Comparison of ENCODE assay signal across 16 cellular contexts in the genomic region with DNA sequence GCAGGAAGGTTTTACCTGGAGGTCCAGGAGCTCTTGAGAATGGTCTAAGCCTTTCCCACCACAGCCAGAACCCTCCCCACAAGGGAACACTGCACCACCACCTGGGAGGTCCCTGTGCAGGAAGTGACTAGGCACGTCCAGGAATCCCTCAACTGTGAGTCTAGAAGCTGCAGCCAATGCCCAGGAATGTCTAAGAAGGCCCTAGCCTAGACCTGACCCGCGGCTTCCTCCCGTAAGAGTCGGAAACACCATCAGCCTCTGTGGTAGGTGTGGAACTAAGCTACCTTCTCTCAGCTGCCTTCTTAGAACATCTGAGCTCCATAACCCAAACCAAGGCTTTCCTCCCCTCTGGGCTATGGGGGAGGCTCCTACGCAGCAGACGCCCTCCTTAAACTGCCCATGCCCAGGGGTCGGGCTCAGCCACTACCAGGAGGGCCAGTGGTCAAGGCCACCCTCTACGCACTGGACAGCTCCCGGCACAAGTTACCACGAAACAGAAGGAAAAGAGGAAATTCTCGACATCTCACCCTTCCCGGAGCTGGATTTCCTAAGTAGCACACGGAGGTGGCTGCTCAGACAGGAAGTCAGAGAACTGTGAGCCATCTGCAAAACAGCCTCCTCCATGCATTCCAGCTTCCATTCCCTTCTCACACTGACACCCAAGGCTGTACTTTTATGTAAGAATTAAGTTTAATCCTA. TPM values are rescaled to one million over a fixed set of nuclear protein-coding genes. Genes with fewer than 3 reads are reported as not detected.
A peak's percentile ranks its signal among the peaks of the same experiment; 100 is the strongest.
DNase-seq lines count a peak whose midpoint lies in the region; ATAC-seq, FAIRE-seq and TF ChIP-seq lines count a peak whose summit lies in the region.
"Had no signal": no experiment of that assay in that cellular context is flagged by ENCODE, and none has a peak within 500 bp of the region (broad histone marks: within the 10 kb centered on the region; RNA-seq: fewer than 3 reads in every experiment).

No MANE protein-coding gene starts in this region.

- H2AK5ac ChIP-seq in IMR-90 (ENCODE audit: low read depth, low read length): no peak overlapping the region

- dilution Hi-C loops in IMR-90 (cut with HindIII; ENCODE audit: low sequenced_read_pairs, unreplicated experiment): no loop called here

- peaks cover 7% of the 10 kb centered on the region; the same call in 1 of the 2 replicates for H3K9me1 ChIP-seq in IMR-90 (ENCODE audit: insufficient read depth, low read length)
- no peaks in the 10 kb centered on the region for H3K9me1 ChIP-seq in K562 (ENCODE audit: control insufficient read depth, insufficient read depth, low read length)

- H3K4me2 ChIP-seq in IMR-90 (ENCODE audit: low read depth, low read length): no peak overlapping the region
- H3K4me2 ChIP-seq in K562 (ENCODE audit: insufficient read depth, low read length): no peak overlapping the region
- H3K4me2 ChIP-seq: KMS-11 had no signal

- CTCF ChIA-PET in IMR-90 (lab: Yijun Ruan, JAX) (no interaction called here), K562 (lab: Yijun Ruan, JAX; ENCODE audit: low intra/inter-chr PET ratio) (no interaction called here)

- no peak overlapping the region; the same call in 1 of the 2 replicates for H3K23ac ChIP-seq in IMR-90 (ENCODE audit: low read depth, low read length)

- TF ChIP-seq POLR2A in IMR-90 (IDR thresholded peaks at IDR 0.05; ENCODE audit: low read depth, low read length) (no peak), K562 (conservative IDR thresholded peaks at IDR 0.05) (no peak), thyroid gland (IDR thresholded peaks at IDR 0.05) (no peak)

- H3K9ac ChIP-seq in IMR-90 (ENCODE audit: low read depth, low read length) (no peak overlapping the region), K562 (ENCODE audit: insufficient read depth in 1 of 2, low read depth in 2 of 2, low read length in 2 of 2) (no peak overlapping the region)
- H3K9ac ChIP-seq: KMS-11 had no signal

- no peak overlapping the region for H4K8ac ChIP-seq in IMR-90 (ENCODE audit: low read depth in 2 of 2, low read length in 2 of 2)

- H3K4me1 ChIP-seq in IMR-90 (ENCODE audit: control insufficient read depth, insufficient read depth, low read length) (peaks cover 2% of the 10 kb centered on the region; the same call in 1 of the 2 replicates), K562 (replicated peaks in 1 of 2; ENCODE audit: control insufficient read depth in 2 of 2, insufficient read depth in 2 of 2, low read length in 2 of 2) (peaks cover 0 to 10% of the 10 kb centered on the region in 2 experiments; a peak in 3 of 5 replicates), thyroid gland (peaks cover 37 to 44% of the 10 kb centered on the region in 2 donors)

- H3K14ac ChIP-seq in IMR-90 (replicated peaks; ENCODE audit: low read depth, low read length): no peak overlapping the region

- no peak for TF ChIP-seq EP300 in K562 (IDR thresholded peaks at IDR 0.05; ENCODE audit: low read length)

- intact Hi-C loops in IMR-90 (cut with micrococcal nuclease): no loop called here
- intact Hi-C loops in K562 (cut with micrococcal nuclease): no loop called here
- intact Hi-C loops in thyroid gland (cut with DNase I): no loop called here

- in situ Hi-C loops in IMR-90 (cut with MboI; ENCODE audit: low sequenced_read_pairs): no loop called here
- in situ Hi-C loops in K562 (cut with MboI): no loop called here

- H3K9me3 ChIP-seq in IMR-90 (ENCODE audit: control insufficient read depth, insufficient read depth, low read length) (no peaks in the 10 kb centered on the region), K562 (replicated peaks; ENCODE audit: control insufficient read depth, insufficient read depth, low read depth, low read length) (no peaks in the 10 kb centered on the region), thyroid gland (no peaks in the 10 kb centered on the region)
- H3K9me3 ChIP-seq: thoracic aorta had no signal

- WGBS in IMR-90 (ENCODE audit: extremely low coverage in 2 of 2, insufficient read length in 1 of 2), 2 experiments: 73% methylated on average over 3 of the region's 14 CpGs; no CpG with 5 or more reads in 1 of the 2 experiments
- 52% methylated on average over 9 of the region's 14 CpGs for WGBS in K562 (ENCODE audit: insufficient coverage, low coverage, missing lambda C conversion rate)
- 85 to 89% methylated on average over 14 of the region's 14 CpGs for WGBS in thyroid gland, 2 donors

- POLR2A ChIA-PET in IMR-90 (lab: Charles Lee; ENCODE audit: unreplicated experiment): no interaction called here
- POLR2A ChIA-PET in K562 (lab: Yijun Ruan, JAX): no interaction called here

- no peak overlapping the region for H2BK15ac ChIP-seq in IMR-90 (ENCODE audit: low read depth, low read length)

- peak; percentile 64 for ATAC-seq in IMR-90 (ENCODE audit: low read depth)
- no peak for ATAC-seq in K562
- no peak for ATAC-seq in GM18873 (IDR thresholded peaks at IDR 0.05; ENCODE audit: low FRiP score, unreplicated experiment)

- no peak overlapping the region for H3K4me3 ChIP-seq in IMR-90 (ENCODE audit: insufficient read depth, low read depth, low read length)
- H3K4me3 ChIP-seq in K562: no peak overlapping the region
- no peak overlapping the region for H3K4me3 ChIP-seq in foreskin fibroblast (ENCODE audit: low read depth in 1 of 2, low read length in 2 of 2)
- no peak overlapping the region for H3K4me3 ChIP-seq in thyroid gland (replicated peaks in 1 of 3)
- H3K4me3 ChIP-seq: skin epidermis, thoracic aorta had no signal

- DNase-seq in IMR-90 (peak; percentile 39), K562 (ENCODE audit: extremely low read depth in 1 of 4, low spot score in 3 of 4) (no peak), foreskin fibroblast (peak; percentile 58 to 68), thyroid gland (no peak), NCI-H1105 (lab: John Stamatoyannopoulos, UW) (no peak), COR-L47 (lab: John Stamatoyannopoulos, UW) (no peak)
- DNase-seq: activated CD8-positive, alpha-beta memory T cell treated with anti-CD3 and anti-CD28 coated beads for 24 hours; activated effector memory CD4-positive, alpha-beta T cell treated with anti-CD3 and anti-CD28 coated beads, Interleukin-2, amount 50 U/mL, for 16 hours; C1 segment of cervical spinal cord; DMS79; naive B cell; NCI-H82 had no signal

- no peak overlapping the region for H2BK120ac ChIP-seq in IMR-90 (ENCODE audit: low read depth, low read length)

- H3K27ac ChIP-seq in IMR-90 (ENCODE audit: insufficient read depth, low read length) (no peak overlapping the region), K562 (ENCODE audit: extremely low read depth, low read depth, low read length) (no peak overlapping the region), thyroid gland (peak overlapping the region; percentile 71 to 94 (median 85))
- H3K27ac ChIP-seq: KMS-11, skin epidermis, thoracic aorta had no signal

- no peak overlapping the region for H3K56ac ChIP-seq in IMR-90 (ENCODE audit: extremely low read depth, insufficient read depth, low read length)

- peak overlapping the region; percentile 7; the same call in 1 of the 2 replicates for H3K4ac ChIP-seq in IMR-90 (ENCODE audit: low read depth, low read length)

- no peak overlapping the region for H4K91ac ChIP-seq in IMR-90 (ENCODE audit: insufficient read depth, low read depth, low read length)

- no peaks in the 10 kb centered on the region for H3K79me2 ChIP-seq in K562 (ENCODE audit: control insufficient read depth, insufficient read depth, low read length)

- no peak overlapping the region for H2BK5ac ChIP-seq in IMR-90 (ENCODE audit: low read depth, low read length, poor library complexity, severe bottlenecking)

- TF ChIP-seq CTCF in IMR-90 (conservative IDR thresholded peaks at IDR 0.05; ENCODE audit: low read depth, low read length) (no peak), K562 (IDR thresholded peaks at IDR 0.05 in 2 of 3, conservative IDR thresholded peaks at IDR 0.05 in 1 of 3; ENCODE audit: insufficient read depth in 2 of 3, low read depth in 1 of 3, low read length in 3 of 3) (no peak), foreskin fibroblast (IDR thresholded peaks at IDR 0.05; ENCODE audit: low read depth, low read length) (no peak), thyroid gland (IDR thresholded peaks at IDR 0.05) (no peak)

- 0 out of 4 replicates have a peak, but pooled peaks cover 0 to 2% of the 10 kb centered on the region in 2 experiments for H3K79me1 ChIP-seq in IMR-90 (ENCODE audit: low read depth in 1 of 2, low read length in 2 of 2)

- BruUV-seq in IMR-90 (replicated peaks; lab: Mats Ljungman, UMichigan): no TSS peak
- no TSS peak for BruUV-seq in K562 (replicated peaks; lab: Mats Ljungman, UMichigan)

- H2BK20ac ChIP-seq in IMR-90 (ENCODE audit: low read depth, low read length): no peak overlapping the region

- no peak for TF ChIP-seq RAD21 in IMR-90 (IDR thresholded peaks at IDR 0.05; ENCODE audit: low read length)
- TF ChIP-seq RAD21 in K562 (CRISPR knock-in tag; conservative IDR thresholded peaks at IDR 0.05 in 1 of 2, IDR thresholded peaks at IDR 0.05 in 1 of 2): no peak

- no peak overlapping the region for H4K5ac ChIP-seq in IMR-90 (ENCODE audit: low read depth, low read length)

- H4K20me1 ChIP-seq in IMR-90 (ENCODE audit: insufficient read depth, low read length) (no peaks in the 10 kb centered on the region), K562 (replicated peaks; ENCODE audit: control insufficient read depth, insufficient read depth, low read length) (no peaks in the 10 kb centered on the region)

- H3K36me3 ChIP-seq in IMR-90 (ENCODE audit: control insufficient read depth, insufficient read depth, low read length): peaks cover 1% of the 10 kb centered on the region; the same call in 1 of the 2 replicates
- no peaks in the 10 kb centered on the region for H3K36me3 ChIP-seq in K562 (ENCODE audit: control insufficient read depth, insufficient read depth, low read length)
- peaks cover 56 to 62% of the 10 kb centered on the region in 2 donors for H3K36me3 ChIP-seq in thyroid gland
- H3K36me3 ChIP-seq: thoracic aorta had no signal

- H2AFZ ChIP-seq in IMR-90 (replicated peaks; ENCODE audit: low read length, poor library complexity) (peak overlapping the region; percentile 83), K562 (ENCODE audit: low read depth, low read length) (peak overlapping the region; percentile 33; the same call in 1 of the 2 replicates)

- no peak overlapping the region for H3K18ac ChIP-seq in IMR-90 (ENCODE audit: low read depth, low read length)

- peak overlapping the region; percentile 23 for H2AK9ac ChIP-seq in IMR-90 (replicated peaks; ENCODE audit: low read depth, low read length, poor library complexity)

- no peak for FAIRE-seq in K562 (lab: Jason Lieb, UNC)

- H3K27me3 ChIP-seq in IMR-90 (ENCODE audit: control insufficient read depth, insufficient read depth, low read length): no peaks in the 10 kb centered on the region
- peaks cover 0 to 19% of the 10 kb centered on the region in 2 experiments; a peak in 2 of 5 replicates for H3K27me3 ChIP-seq in K562 (ENCODE audit: control insufficient read depth in 2 of 2, insufficient read depth in 2 of 2, low read length in 2 of 2)
- no peaks in the 10 kb centered on the region for H3K27me3 ChIP-seq in thyroid gland

RNA-seq across cellular contexts. Expression of a gene that starts 25.5 kb away (rescaled TPM):
- 41.2 and 41.4 TPM in 2 replicates for total RNA-seq in IMR-90 (2012; rRNA removed)
- 89.2 and 93.4 TPM in 2 replicates for polyA plus RNA-seq in IMR-90 (2012; rRNA removed)
- polyA plus RNA-seq in IMR-90 (2012; cell fraction: cytosol; rRNA removed): 107 and 145 TPM in 2 replicates
- polyA plus RNA-seq in IMR-90 (2012; cell fraction: nucleus; rRNA removed; ENCODE audit: low replicate concordance): 83.4 and 98.8 TPM in 2 replicates
- total RNA-seq in K562 (2011; cell fraction: chromatin; rRNA removed; ENCODE audit: low replicate concordance): 79.0 and 151 TPM in 2 replicates
- total RNA-seq in K562 (2011; cell fraction: nucleolus; rRNA removed): 69.2 and 87.8 TPM in 2 replicates
- total RNA-seq in K562 (2011; cell fraction: nucleoplasm; rRNA removed): 66.9 and 68.4 TPM in 2 replicates
- total RNA-seq in K562 (2014; rRNA removed): 16.3 and 21.1 TPM in 2 replicates
- total RNA-seq in K562 (2014; rRNA removed; fragmentation: Illumina TruSeq; extraction: Trizol): 9.9 and 11.8 TPM in 2 replicates
- total RNA-seq in K562 (2015; rRNA removed; fragmentation: Illumina TruSeq; extraction: Trizol): 15.0 and 15.6 TPM in 2 replicates
- total RNA-seq in K562 (2021): 17.1 and 18.0 TPM in 2 replicates
- polyA plus RNA-seq in K562 (2011; rRNA removed): 23.1 and 24.3 TPM in 2 replicates
- 27.7 and 35.5 TPM in 2 replicates for polyA plus RNA-seq in K562 (2011; cell fraction: cytosol; rRNA removed)
- 44.1 and 51.8 TPM in 2 replicates for polyA plus RNA-seq in K562 (2011; cell fraction: nucleus; rRNA removed)
- polyA plus RNA-seq in K562 (2012): 15.8 and 16.8 TPM in 2 replicates
- polyA plus RNA-seq in K562 (2014; fragmentation: Illumina TruSeq; extraction: Trizol): 11.9 and 14.4 TPM in 2 replicates
- polyA plus RNA-seq in K562 (2014; fragmentation: Nextera tagmentation; extraction: Ambion mirVana): 1 to 10 TPM in 1 of 2 experiments, under 1 TPM in 1; 0.90 to 2.8 TPM
- polyA plus RNA-seq in K562 (2014; rRNA removed): 23.1 and 25.5 TPM in 2 replicates
- polyA minus RNA-seq in K562 (2011; rRNA and poly(A)+ RNA removed): 9.3 and 9.5 TPM in 2 replicates
- polyA minus RNA-seq in K562 (2011; cell fraction: cytosol; rRNA and poly(A)+ RNA removed): 17.4 and 20.7 TPM in 2 replicates
- polyA minus RNA-seq in K562 (2011; cell fraction: nucleus; rRNA and poly(A)+ RNA removed): 16.2 and 17.8 TPM in 2 replicates
- 100 to 1,000 TPM; 113 to 167 (median 131) TPM for total RNA-seq in thyroid gland

RNA-seq across cellular contexts. Expression of a gene that starts 25.9 kb away (rescaled TPM):
- total RNA-seq in IMR-90 (2012; rRNA removed) (7.5 and 8.1 TPM in 2 replicates), K562 (2014; rRNA removed) (46.1 and 54.1 TPM in 2 replicates), K562 (2014; rRNA removed; fragmentation: Illumina TruSeq; extraction: Trizol) (30.2 TPM in 2 replicates), K562 (2015; rRNA removed; fragmentation: Illumina TruSeq; extraction: Trizol) (25.7 and 30.3 TPM in 2 replicates), K562 (2021) (38.2 and 41.3 TPM in 2 replicates), thyroid gland (10 to 100 TPM in 1 of 4 donors, 1 to 10 TPM in 3; 3.3 to 15.7 (median 7.9) TPM)
- polyA plus RNA-seq in IMR-90 (2012; rRNA removed) (9.0 and 9.5 TPM in 2 replicates), K562 (2011; rRNA removed) (19.0 and 24.3 TPM in 2 replicates), K562 (2014; fragmentation: Illumina TruSeq; extraction: Trizol) (44.5 and 59.3 TPM in 2 replicates), K562 (2014; fragmentation: Nextera tagmentation; extraction: Ambion mirVana) (under 1 TPM; 0.34 to 0.38 TPM), K562 (2014; rRNA removed) (39.9 and 44.1 TPM in 2 replicates)
- 5.3 and 5.5 TPM in 2 replicates for polyA plus RNA-seq in IMR-90 (2012; cell fraction: cytosol; rRNA removed)
- polyA plus RNA-seq in IMR-90 (2012; cell fraction: nucleus; rRNA removed; ENCODE audit: low replicate concordance): 29.9 and 33.1 TPM in 2 replicates
- 101 and 113 TPM in 2 replicates for total RNA-seq in K562 (2011; cell fraction: chromatin; rRNA removed; ENCODE audit: low replicate concordance)
- total RNA-seq in K562 (2011; cell fraction: nucleolus; rRNA removed): 61.2 and 62.1 TPM in 2 replicates
- 38.5 and 51.0 TPM in 2 replicates for total RNA-seq in K562 (2011; cell fraction: nucleoplasm; rRNA removed)
- 25.1 and 35.1 TPM in 2 replicates for polyA plus RNA-seq in K562 (2011; cell fraction: cytosol; rRNA removed)
- 39.2 and 66.6 TPM in 2 replicates for polyA plus RNA-seq in K562 (2011; cell fraction: nucleus; rRNA removed)
- 27.2 and 37.1 TPM in 2 replicates for polyA plus RNA-seq in K562 (2012)
- polyA minus RNA-seq in K562 (2011; rRNA and poly(A)+ RNA removed): 15.4 and 24.3 TPM in 2 replicates
- 17.7 and 17.8 TPM in 2 replicates for polyA minus RNA-seq in K562 (2011; cell fraction: cytosol; rRNA and poly(A)+ RNA removed)
- polyA minus RNA-seq in K562 (2011; cell fraction: nucleus; rRNA and poly(A)+ RNA removed): 19.2 and 19.5 TPM in 2 replicates

Comparison
In these comparisons a context has a peak if more than half of its experiments do, and no peak if none do; other contexts are left out.
1. DNase-seq: peak in IMR-90 (single experiment) and foreskin fibroblast (2 of 2); none in K562 (0 of 4), thyroid gland (0 of 2), NCI-H1105 (single experiment) and COR-L47 (single experiment).
2. H3K27ac ChIP-seq: peak in thyroid gland (3 of 3); none in IMR-90 (single experiment) and K562 (single experiment).